ENCODE assay signal across 26 cellular contexts in the genomic region with DNA sequence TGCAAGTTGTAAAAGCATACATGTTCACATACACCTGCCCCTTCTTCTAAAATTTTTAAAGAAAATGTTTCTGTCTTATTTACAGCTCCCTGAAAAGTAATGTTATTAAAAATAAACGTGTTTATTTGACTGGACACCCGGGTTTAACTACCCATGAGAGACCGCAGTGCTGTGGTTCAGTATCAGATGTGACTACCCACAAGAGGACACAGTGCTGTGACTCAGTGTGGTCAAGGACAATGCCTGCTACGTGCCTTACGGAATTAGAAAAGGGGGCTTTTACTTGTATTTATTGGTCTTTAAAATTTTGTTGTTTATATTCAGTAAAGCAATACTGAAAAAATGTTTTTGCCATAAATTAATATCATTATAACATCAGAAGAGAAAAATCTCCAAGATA.
"Had no signal": no experiment of that assay in that cellular context is flagged by ENCODE, and none has a peak within 500 bp of the region (broad histone marks: within the 10 kb centered on the region; RNA-seq: fewer than 3 reads in every experiment).

No MANE protein-coding gene starts in this region.

- H3K4me1 ChIP-seq: ascending aorta, breast epithelium, left ventricle myocardium inferior, psoas muscle, upper lobe of right lung had no signal

- DNase-seq: activated CD4-positive, alpha-beta T cell treated with anti-CD3 and anti-CD28 coated beads, Interleukin-2, amount 10 ng/mL, durations not matched to agents 7 days and 5 days; activated CD8-positive, alpha-beta T cell treated with anti-CD3 and anti-CD28 coated beads for 36 hours; activated gamma-delta T cell treated with Interleukin-2 at 50 U/mL for 16 hours; effector memory CD4-positive, alpha-beta T cell; foreskin melanocyte; glutamatergic neuron; kidney glomerular epithelial cell; left ventricle myocardium inferior; mammary epithelial cell; midbrain; psoas muscle; right cardiac atrium; stimulated activated CD4-positive, alpha-beta T cell treated with anti-CD3 and anti-CD28 coated beads, Interleukin-12 subunit alpha, Interleukin-12 subunit beta, amount 100 ng/mL, for 4 hours; stimulated activated CD4-positive, alpha-beta T cell treated with anti-CD3 and anti-CD28 coated beads, Interleukin-4, amount 100 ng/mL, for 4 hours; stimulated activated naive CD8-positive, alpha-beta T cell treated with anti-CD3 and anti-CD28 coated beads, Interleukin-15, Interleukin-2, amounts not matched to agents 100 U/mL and 50 U/mL, for 24 hours; upper lobe of right lung had no signal

- H3K36me3 Mint-ChIP-seq: activated naive CD4-positive, alpha-beta T cell treated with anti-CD3 and anti-CD28 coated beads, Interleukin-2, amount 50 U/mL, for 24 hours; natural killer cell treated with Interleukin-12 subunit alpha and Interleukin-12 subunit beta and Interleukin-15 and Interleukin-18, amount 100 ng/mL, for 72 hours had no signal

- FAIRE-seq: colon had no signal

- H3K9me3 ChIP-seq: ascending aorta, breast epithelium, left ventricle myocardium inferior, psoas muscle, upper lobe of right lung had no signal

- H3K4me1 Mint-ChIP-seq: activated CD4-positive, alpha-beta T cell treated with anti-CD3 and anti-CD28 coated beads, Interleukin-2, amount 10 ng/mL, durations not matched to agents 7 days and 5 days; activated naive CD4-positive, alpha-beta T cell treated with anti-CD3 and anti-CD28 coated beads, Interleukin-2, amount 50 U/mL, for 24 hours; central memory CD8-positive, alpha-beta T cell had no signal

- H3K4me3 Mint-ChIP-seq: activated CD4-positive, alpha-beta T cell treated with anti-CD3 and anti-CD28 coated beads, Interleukin-2, amount 10 ng/mL, durations not matched to agents 7 days and 5 days; activated CD8-positive, alpha-beta T cell treated with anti-CD3 and anti-CD28 coated beads for 36 hours; activated naive CD4-positive, alpha-beta T cell treated with anti-CD3 and anti-CD28 coated beads, Interleukin-2, amount 50 U/mL, for 24 hours; activated T-helper 1 cell treated with anti-CD3 and anti-CD28 coated beads, Interleukin-12 subunit alpha, Interleukin-12 subunit beta, Interleukin-2, Interleukin-4 antibody, amounts not matched to agents 30 ng/mL and 10 ng/mL and 1 ng/mL, durations not matched to agents 14 hours and 24 hours and 36 hours; central memory CD8-positive, alpha-beta T cell; natural killer cell treated with Interleukin-12 subunit alpha and Interleukin-12 subunit beta and Interleukin-15 and Interleukin-18, amount 100 ng/mL, for 72 hours had no signal

- H3K36me3 ChIP-seq: ascending aorta, breast epithelium, left ventricle myocardium inferior, upper lobe of right lung had no signal

- ATAC-seq: activated CD4-positive, CD25-positive, alpha-beta regulatory T cell treated with anti-CD3 and anti-CD28 coated beads, Interleukin-2, amount 50 U/mL, for 24 hours; activated CD8-positive, alpha-beta T cell treated with anti-CD3 and anti-CD28 coated beads for 36 hours; natural killer cell treated with Interleukin-12 subunit alpha and Interleukin-12 subunit beta and Interleukin-15 and Interleukin-18, amount 100 ng/mL, for 72 hours; psoas muscle; right cardiac atrium; stimulated activated naive CD8-positive, alpha-beta T cell treated with anti-CD3 and anti-CD28 coated beads, Interleukin-15, Interleukin-2, amounts not matched to agents 100 U/mL and 50 U/mL, for 24 hours; upper lobe of right lung had no signal

- H3K27me3 ChIP-seq: ascending aorta, breast epithelium, hepatocyte, upper lobe of right lung had no signal

- H3K27me3 Mint-ChIP-seq: activated CD4-positive, alpha-beta T cell treated with anti-CD3 and anti-CD28 coated beads, Interleukin-2, amount 10 ng/mL, durations not matched to agents 7 days and 5 days; activated CD8-positive, alpha-beta T cell treated with anti-CD3 and anti-CD28 coated beads for 36 hours; activated naive CD4-positive, alpha-beta T cell treated with anti-CD3 and anti-CD28 coated beads, Interleukin-2, amount 50 U/mL, for 24 hours; central memory CD8-positive, alpha-beta T cell; natural killer cell treated with Interleukin-12 subunit alpha and Interleukin-12 subunit beta and Interleukin-15 and Interleukin-18, amount 100 ng/mL, for 72 hours had no signal

- H3K27ac ChIP-seq: ascending aorta, breast epithelium, hepatocyte, left ventricle myocardium inferior, psoas muscle, upper lobe of right lung, VCaP had no signal

- H3K4me3 ChIP-seq: ascending aorta, breast epithelium, hepatocyte, left ventricle myocardium inferior, psoas muscle, upper lobe of right lung had no signal

- H3K9me3 Mint-ChIP-seq: activated naive CD4-positive, alpha-beta T cell treated with anti-CD3 and anti-CD28 coated beads, Interleukin-2, amount 50 U/mL, for 24 hours; activated T-helper 1 cell treated with anti-CD3 and anti-CD28 coated beads, Interleukin-12 subunit alpha, Interleukin-12 subunit beta, Interleukin-2, Interleukin-4 antibody, amounts not matched to agents 30 ng/mL and 10 ng/mL and 1 ng/mL, durations not matched to agents 14 hours and 24 hours and 36 hours had no signal

- H3K27ac Mint-ChIP-seq: activated CD4-positive, alpha-beta T cell treated with anti-CD3 and anti-CD28 coated beads, Interleukin-2, amount 10 ng/mL, durations not matched to agents 7 days and 5 days; activated CD8-positive, alpha-beta T cell treated with anti-CD3 and anti-CD28 coated beads for 36 hours; activated naive CD4-positive, alpha-beta T cell treated with anti-CD3 and anti-CD28 coated beads, Interleukin-2, amount 50 U/mL, for 24 hours; activated T-helper 1 cell treated with anti-CD3 and anti-CD28 coated beads, Interleukin-12 subunit alpha, Interleukin-12 subunit beta, Interleukin-2, Interleukin-4 antibody, amounts not matched to agents 30 ng/mL and 10 ng/mL and 1 ng/mL, durations not matched to agents 14 hours and 24 hours and 36 hours; natural killer cell treated with Interleukin-12 subunit alpha and Interleukin-12 subunit beta and Interleukin-15 and Interleukin-18, amount 100 ng/mL, for 72 hours had no signal
